ENCODE assay signal across 1 cellular context in the genomic region with DNA sequence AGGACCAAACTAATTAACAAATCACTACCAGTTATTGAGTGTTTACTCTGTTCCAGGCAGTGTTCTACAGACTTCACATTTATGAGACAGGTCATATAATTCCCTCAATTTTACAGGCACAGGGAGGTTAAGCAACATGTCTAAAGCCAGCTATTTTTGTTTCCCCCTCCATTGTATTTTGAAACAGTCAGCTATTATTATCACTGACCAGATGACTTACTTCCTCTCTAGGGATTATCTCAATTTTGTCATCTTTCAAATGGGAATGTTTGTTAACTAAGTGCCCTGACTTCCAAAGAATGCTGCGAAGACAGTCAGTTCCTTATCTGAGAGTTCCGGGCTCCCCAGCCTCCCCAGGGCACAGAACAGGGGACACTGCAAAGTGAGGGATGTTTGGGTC.
TF ChIP-seq lines count a peak whose summit lies in the region.

No MANE protein-coding gene starts in this region.

TF ChIP-seq in HepG2, 621 proteins besides CTCF, POLR2A, EP300 and RAD21:
- TF ChIP-seq SOX13 (IDR thresholded peaks at IDR 0.05) = no peak
- TF ChIP-seq SOX13 (CRISPR knock-in tag; conservative IDR thresholded peaks at IDR 0.05 in 1 of 2, IDR thresholded peaks at IDR 0.05 in 1 of 2) = peak in 1 of 2 experiments; percentile 26; a peak in 1 of 4 replicates
- TF ChIP-seq TRIM24 (CRISPR knock-in tag; IDR thresholded peaks at IDR 0.05) = no peak
- TF ChIP-seq ZNF816 (CRISPR knock-in tag; IDR thresholded peaks at IDR 0.05; ENCODE audit: borderline replicate concordance) = no peak
- 0 out of 2 replicates have a peak, but pooled peaks have one; percentile 27 for TF ChIP-seq RCOR2 (CRISPR knock-in tag; IDR thresholded peaks at IDR 0.05)
- TF ChIP-seq MAFK (conservative IDR thresholded peaks at IDR 0.05 in 1 of 2, IDR thresholded peaks at IDR 0.05 in 1 of 2; ENCODE audit: low read length in 2 of 2) = peak; percentile 45 to 63; a peak in 3 of 4 replicates
- TF ChIP-seq, protein P1, sequence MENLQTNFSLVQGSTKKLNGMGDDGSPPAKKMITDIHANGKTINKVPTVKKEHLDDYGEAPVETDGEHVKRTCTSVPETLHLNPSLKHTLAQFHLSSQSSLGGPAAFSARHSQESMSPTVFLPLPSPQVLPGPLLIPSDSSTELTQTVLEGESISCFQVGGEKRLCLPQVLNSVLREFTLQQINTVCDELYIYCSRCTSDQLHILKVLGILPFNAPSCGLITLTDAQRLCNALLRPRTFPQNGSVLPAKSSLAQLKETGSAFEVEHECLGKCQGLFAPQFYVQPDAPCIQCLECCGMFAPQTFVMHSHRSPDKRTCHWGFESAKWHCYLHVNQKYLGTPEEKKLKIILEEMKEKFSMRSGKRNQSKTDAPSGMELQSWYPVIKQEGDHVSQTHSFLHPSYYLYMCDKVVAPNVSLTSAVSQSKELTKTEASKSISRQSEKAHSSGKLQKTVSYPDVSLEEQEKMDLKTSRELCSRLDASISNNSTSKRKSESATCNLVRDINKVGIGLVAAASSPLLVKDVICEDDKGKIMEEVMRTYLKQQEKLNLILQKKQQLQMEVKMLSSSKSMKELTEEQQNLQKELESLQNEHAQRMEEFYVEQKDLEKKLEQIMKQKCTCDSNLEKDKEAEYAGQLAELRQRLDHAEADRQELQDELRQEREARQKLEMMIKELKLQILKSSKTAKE (CRISPR knock-in tag; IDR thresholded peaks at IDR 0.05; ENCODE audit: borderline replicate concordance) = no peak
- TF ChIP-seq MAFF (IDR thresholded peaks at IDR 0.05; ENCODE audit: low read depth, low read length) = peak; percentile 32; the same call in 1 of the 2 replicates
- no peak for TF ChIP-seq SOX6 (IDR thresholded peaks at IDR 0.05)
- 0 out of 2 replicates have a peak, but pooled peaks have one; percentile 16 for TF ChIP-seq SOX6 (CRISPR knock-in tag; IDR thresholded peaks at IDR 0.05)
- TF ChIP-seq ZNF12 (CRISPR knock-in tag; IDR thresholded peaks at IDR 0.05) = no peak
- TF ChIP-seq KLF6 (CRISPR knock-in tag; IDR thresholded peaks at IDR 0.05) = no peak
- TF ChIP-seq ZNF256 (CRISPR knock-in tag; conservative IDR thresholded peaks at IDR 0.05) = no peak
- TF ChIP-seq ZNF629 (CRISPR knock-in tag; conservative IDR thresholded peaks at IDR 0.05) = peak; percentile 90
- TF ChIP-seq ZFP90 (CRISPR knock-in tag; IDR thresholded peaks at IDR 0.05; ENCODE audit: borderline replicate concordance) = no peak
- no peak for TF ChIP-seq MED13 (CRISPR knock-in tag; IDR thresholded peaks at IDR 0.05)
